In genomic region chr7:47345754-47346377, GRCh38 we compare ENCODE assay signal across 17 cellular contexts.
DNase-seq lines count a peak whose midpoint lies in the region; ATAC-seq, FAIRE-seq and TF ChIP-seq lines count a peak whose summit lies in the region.
"Had no signal": no experiment of that assay in that cellular context is flagged by ENCODE, and none has a peak within 500 bp of the region (broad histone marks: within the 10 kb centered on the region; RNA-seq: fewer than 3 reads in every experiment).

No MANE protein-coding gene starts in this region.

- peaks cover 39% of the 10 kb centered on the region for H3K36me3 ChIP-seq in osteoblast (ENCODE audit: insufficient read depth, low read length)

- DNase-seq in cardiac septum (ENCODE audit: low spot score) (peak; percentile 49), left cardiac atrium (no peak), islet precursor cell (peak; percentile 34), sciatic nerve (ENCODE audit: low spot score) (peak; percentile 51), osteoblast (ENCODE audit: insufficient read length, low spot score, missing footprints) (no peak), glomerular visceral epithelial cell (ENCODE audit: extremely low spot score) (no peak), RCC 7860 (ENCODE audit: low spot score) (no peak)
- DNase-seq: Caco-2; CD8-positive, alpha-beta memory T cell; DND-41; GDM1; GM23248; H7 had no signal

- H3K27ac ChIP-seq in osteoblast (ENCODE audit: low read depth, low read length) = no peak overlapping the region
- H3K27ac ChIP-seq: 22Rv1, GM23248, HL-60 had no signal

- TF ChIP-seq CTCF in osteoblast (IDR thresholded peaks at IDR 0.05; ENCODE audit: extremely low read depth, low read depth, low read length) = no peak

- no peak for FAIRE-seq in RCC 7860 (lab: Jason Lieb, UNC)
- FAIRE-seq: GM19239 had no signal

- no peaks in the 10 kb centered on the region for H3K79me2 ChIP-seq in osteoblast (ENCODE audit: insufficient read depth, low read length)

- no peak overlapping the region for H3K4me2 ChIP-seq in osteoblast (ENCODE audit: insufficient read depth, low read length)

- H3K9me3 ChIP-seq in osteoblast (ENCODE audit: low read depth, low read length) = no peaks in the 10 kb centered on the region
- H3K9me3 ChIP-seq: Caco-2 had no signal

- ATAC-seq in left cardiac atrium (no peak), sciatic nerve (no peak), GM21737 (IDR thresholded peaks at IDR 0.05; ENCODE audit: unreplicated experiment) (no peak)

- no peak overlapping the region for H3K4me3 ChIP-seq in osteoblast (ENCODE audit: insufficient read depth, low read length)
- H3K4me3 ChIP-seq: GM23248 had no signal

- peaks cover 69% of the 10 kb centered on the region for H4K20me1 ChIP-seq in osteoblast (ENCODE audit: insufficient read depth, low read length)

- H2AFZ ChIP-seq in osteoblast (ENCODE audit: low read length) = no peak overlapping the region
- H2AFZ ChIP-seq: GM23248 had no signal

- H3K27me3 ChIP-seq in osteoblast (ENCODE audit: insufficient read depth, low read length) = no peaks in the 10 kb centered on the region

- no peaks in the 10 kb centered on the region for H3K4me1 ChIP-seq in osteoblast (ENCODE audit: insufficient read depth, low read length)
- H3K4me1 ChIP-seq: Caco-2 had no signal

- intact Hi-C loops in cardiac septum (cut with DNase I) (no loop called here), left cardiac atrium (cut with DNase I) (no loop called here), sciatic nerve (cut with DNase I) (no loop called here)

Comparison
In these comparisons a context has a peak if more than half of its experiments do, and no peak if none do; other contexts are left out.
1. DNase-seq: peak in cardiac septum (single experiment), islet precursor cell (single experiment) and sciatic nerve (single experiment); none in left cardiac atrium (single experiment), osteoblast (single experiment), glomerular visceral epithelial cell (single experiment) and RCC 7860 (single experiment).